2 cellular contexts compared by ENCODE assay signal in genomic region chr4:169252339-169253086, GRCh38.
TF ChIP-seq lines count a peak whose summit lies in the region.

No MANE protein-coding gene starts in this region.

TF ChIP-seq in IMR-90, 13 proteins besides CTCF, POLR2A, EP300 and RAD21:
- TF ChIP-seq MAZ (IDR thresholded peaks at IDR 0.05; ENCODE audit: borderline replicate concordance, low read depth, low read length) (no peak), FOS (IDR thresholded peaks at IDR 0.05; ENCODE audit: low read depth, low read length) (no peak), BHLHE40 (IDR thresholded peaks at IDR 0.05; ENCODE audit: low read depth, low read length) (no peak), RFX5 (IDR thresholded peaks at IDR 0.05; ENCODE audit: low read depth, low read length) (no peak), MAFK (IDR thresholded peaks at IDR 0.05; ENCODE audit: low read depth, low read length) (no peak), NFE2L2 (IDR thresholded peaks at IDR 0.05; ENCODE audit: low read depth, low read length) (no peak), ELK1 (IDR thresholded peaks at IDR 0.05; ENCODE audit: borderline replicate concordance, low read depth, low read length) (no peak), CHD1 (IDR thresholded peaks at IDR 0.05; ENCODE audit: low read depth, low read length) (no peak), SMC3 (IDR thresholded peaks at IDR 0.05; ENCODE audit: low read depth, low read length) (no peak), MXI1 (IDR thresholded peaks at IDR 0.05; ENCODE audit: borderline replicate concordance, low read depth, low read length) (no peak), USF2 (IDR thresholded peaks at IDR 0.05; ENCODE audit: low read depth, low read length) (no peak), RCOR1 (IDR thresholded peaks at IDR 0.05; ENCODE audit: insufficient replicate concordance, low read length) (no peak), CEBPB (IDR thresholded peaks at IDR 0.05; ENCODE audit: low read depth, low read length) (no peak)

TF ChIP-seq in endothelial cell of umbilical vein, 7 proteins besides CTCF, POLR2A, EP300 and RAD21:
- TF ChIP-seq MAX (IDR thresholded peaks at IDR 0.05; ENCODE audit: insufficient read depth, insufficient read length) (no peak), GATA2 (IDR thresholded peaks at IDR 0.05; ENCODE audit: insufficient read depth, insufficient read length, low read depth, low read length) (no peak), JUN (IDR thresholded peaks at IDR 0.05; ENCODE audit: borderline replicate concordance, insufficient read depth, insufficient read length, low read depth) (no peak), POLR2AphosphoS5 (IDR thresholded peaks at IDR 0.05; ENCODE audit: insufficient read depth, low read depth, low read length) (no peak)
TF ChIP-seq in endothelial cell of umbilical vein: peak in this region for 0.
